In the genomic region with DNA sequence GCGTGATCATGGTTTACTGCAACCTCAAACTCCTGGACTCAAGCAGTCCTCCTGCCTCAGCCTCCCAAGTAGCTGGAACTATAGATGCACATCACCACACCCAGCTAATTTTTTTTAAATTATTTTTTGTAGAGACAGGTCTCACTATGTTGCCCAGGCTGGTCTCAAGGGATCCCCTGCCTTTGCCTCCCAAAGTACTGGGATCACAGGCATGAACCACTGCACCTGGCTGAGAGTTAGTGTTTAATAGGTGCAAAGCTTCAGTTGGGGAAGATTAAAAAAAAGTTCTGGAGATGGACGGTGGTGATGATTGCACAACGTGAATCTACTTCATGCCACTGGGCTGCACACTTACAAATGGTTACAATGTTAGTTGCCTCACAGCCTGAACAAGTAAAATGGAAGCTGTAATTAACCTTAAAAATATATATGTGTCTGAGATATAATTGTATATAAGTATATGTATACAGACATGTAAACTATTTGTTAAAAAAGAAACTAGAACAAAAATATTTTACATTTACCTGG, we compare ENCODE assay signal across 18 cellular contexts.
DNase-seq lines count a peak whose midpoint lies in the region; ATAC-seq and TF ChIP-seq lines count a peak whose summit lies in the region.
"Had no signal": no experiment of that assay in that cellular context is flagged by ENCODE, and none has a peak within 500 bp of the region (broad histone marks: within the 10 kb centered on the region; RNA-seq: fewer than 3 reads in every experiment).

No MANE protein-coding gene starts in this region.

- no peaks in the 10 kb centered on the region for H3K36me3 Mint-ChIP-seq in activated CD8-positive, alpha-beta T cell treated with anti-CD3 and anti-CD28 coated beads, Interleukin-2, amount 10 ng/mL, durations not matched to agents 7 days and 5 days (ENCODE audit: low read depth)
- H3K36me3 Mint-ChIP-seq in activated CD8-positive, alpha-beta T cell treated with anti-CD3 and anti-CD28 coated beads for 36 hours (ENCODE audit: low read depth) = no peaks in the 10 kb centered on the region
- H3K36me3 Mint-ChIP-seq: CD8-positive, alpha-beta memory T cell had no signal

- 49% methylated on average over 3 of the region's 3 CpGs for WGBS in esophagus muscularis mucosa

- intact Hi-C loops in activated CD8-positive, alpha-beta T cell treated with anti-CD3 and anti-CD28 coated beads for 36 hours (cut with micrococcal nuclease) = loop anchor here (5.0 kb wide), 1 partner anchor 36 kb away; no protein-coding TSS in a partner anchor
- intact Hi-C loops in esophagus muscularis mucosa (cut with DNase I) (loop anchor here (10.0 kb wide), 1 partner anchor 103 kb away; a partner anchor contains a TSS), uterus (cut with DNase I; ENCODE audit: low total_unique reads) (no loop called here)

- DNase-seq in activated CD8-positive, alpha-beta T cell treated with anti-CD3 and anti-CD28 coated beads, Interleukin-2, amount 10 ng/mL, durations not matched to agents 7 days and 5 days = peak; percentile 4
- DNase-seq in activated CD8-positive, alpha-beta T cell treated with anti-CD3 and anti-CD28 coated beads for 36 hours = no peak
- DNase-seq in MV-4-11 (lab: John Stamatoyannopoulos, UW) (peak; percentile 34), esophagus muscularis mucosa (ENCODE audit: extremely low spot score) (peak; percentile 29), uterus (no peak), ACHN (no peak)
- DNase-seq: 8988T, H7, HFFc6, NCI-H1048, NCI-H146, NCI-H2081 treated with DMSO at 0.1 percent for 48 hours, SJCRH30 had no signal

- H3K27me3 ChIP-seq in esophagus muscularis mucosa (no peaks in the 10 kb centered on the region), uterus (no peaks in the 10 kb centered on the region)
- H3K27me3 ChIP-seq: BLaER1 treated with 17β-estradiol and CSF1 and Interleukin-3, amounts not matched to agents 10 nM and 100 nM; SJCRH30 had no signal

- CTCF ChIA-PET in activated CD8-positive, alpha-beta T cell treated with anti-CD3 and anti-CD28 coated beads, Interleukin-2, amount 10 ng/mL, durations not matched to agents 7 days and 5 days (lab: Charles Lee) = no interaction called here
- CTCF ChIA-PET in activated CD8-positive, alpha-beta T cell treated with anti-CD3 and anti-CD28 coated beads for 36 hours (lab: Charles Lee) = no interaction called here

- no peak for TF ChIP-seq POLR2A in esophagus muscularis mucosa (IDR thresholded peaks at IDR 0.05; ENCODE audit: low read depth)
- TF ChIP-seq POLR2A in uterus (IDR thresholded peaks at IDR 0.05) = no peak

- peaks cover 19 to 34% (median 24%) of the 10 kb centered on the region in 4 donors for H3K4me1 ChIP-seq in esophagus muscularis mucosa
- H3K4me1 ChIP-seq in uterus = peaks cover 5 to 8% of the 10 kb centered on the region in 2 donors

- in situ Hi-C loops in ACHN (cut with HindIII; ENCODE audit: low pct_ligation_motif_present, low pct_unique_long_range_greater_than_20kb, low sequenced_read_pairs) = no loop called here

- H3K9me3 ChIP-seq in esophagus muscularis mucosa (no peaks in the 10 kb centered on the region), uterus (no peaks in the 10 kb centered on the region)
- H3K9me3 ChIP-seq: BLaER1 treated with 17β-estradiol and CSF1 and Interleukin-3, amounts not matched to agents 10 nM and 100 nM; SJCRH30 had no signal

- H3K27ac ChIP-seq in esophagus muscularis mucosa (replicated peaks in 1 of 4) (no peak overlapping the region), uterus (peak overlapping the region; percentile 49 to 57)
- H3K27ac ChIP-seq: BLaER1 treated with 17β-estradiol and CSF1 and Interleukin-3, amounts not matched to agents 10 nM and 100 nM; SJCRH30 had no signal

- POLR2A ChIA-PET in activated CD8-positive, alpha-beta T cell treated with anti-CD3 and anti-CD28 coated beads, Interleukin-2, amount 10 ng/mL, durations not matched to agents 7 days and 5 days (lab: Charles Lee) = no interaction called here
- POLR2A ChIA-PET in activated CD8-positive, alpha-beta T cell treated with anti-CD3 and anti-CD28 coated beads for 36 hours (lab: Charles Lee) = no interaction called here

- no peak for ATAC-seq in activated CD8-positive, alpha-beta T cell treated with anti-CD3 and anti-CD28 coated beads, Interleukin-2, amount 10 ng/mL, durations not matched to agents 7 days and 5 days
- ATAC-seq in activated CD8-positive, alpha-beta T cell treated with anti-CD3 and anti-CD28 coated beads for 36 hours = no peak
- ATAC-seq in HG02852 (IDR thresholded peaks at IDR 0.05; ENCODE audit: unreplicated experiment) (no peak), HG02981 (IDR thresholded peaks at IDR 0.05; ENCODE audit: unreplicated experiment) (no peak)
- ATAC-seq: Panc1 had no signal

- H3K4me3 Mint-ChIP-seq in activated CD8-positive, alpha-beta T cell treated with anti-CD3 and anti-CD28 coated beads, Interleukin-2, amount 10 ng/mL, durations not matched to agents 7 days and 5 days = no peak overlapping the region
- H3K4me3 Mint-ChIP-seq in activated CD8-positive, alpha-beta T cell treated with anti-CD3 and anti-CD28 coated beads for 36 hours = no peak overlapping the region

- H3K36me3 ChIP-seq in esophagus muscularis mucosa = no peaks in the 10 kb centered on the region
- H3K36me3 ChIP-seq in uterus = no peaks in the 10 kb centered on the region
- H3K36me3 ChIP-seq: BLaER1 treated with 17β-estradiol and CSF1 and Interleukin-3, amounts not matched to agents 10 nM and 100 nM; SJCRH30 had no signal

- no peak for TF ChIP-seq EP300 in esophagus muscularis mucosa (IDR thresholded peaks at IDR 0.05)

- no peaks in the 10 kb centered on the region for H3K27me3 Mint-ChIP-seq in activated CD8-positive, alpha-beta T cell treated with anti-CD3 and anti-CD28 coated beads, Interleukin-2, amount 10 ng/mL, durations not matched to agents 7 days and 5 days (ENCODE audit: low read depth)
- no peaks in the 10 kb centered on the region for H3K27me3 Mint-ChIP-seq in activated CD8-positive, alpha-beta T cell treated with anti-CD3 and anti-CD28 coated beads for 36 hours
- H3K27me3 Mint-ChIP-seq: CD8-positive, alpha-beta memory T cell had no signal

- no peak for TF ChIP-seq CTCF in activated CD8-positive, alpha-beta T cell treated with anti-CD3 and anti-CD28 coated beads for 36 hours (IDR thresholded peaks at IDR 0.05)
- TF ChIP-seq CTCF in esophagus muscularis mucosa (IDR thresholded peaks at IDR 0.05) (no peak), uterus (IDR thresholded peaks at IDR 0.05) (no peak)

- no peak overlapping the region for H3K27ac Mint-ChIP-seq in activated CD8-positive, alpha-beta T cell treated with anti-CD3 and anti-CD28 coated beads, Interleukin-2, amount 10 ng/mL, durations not matched to agents 7 days and 5 days
- H3K27ac Mint-ChIP-seq in activated CD8-positive, alpha-beta T cell treated with anti-CD3 and anti-CD28 coated beads for 36 hours = no peak overlapping the region

- no peaks in the 10 kb centered on the region for H3K9me3 Mint-ChIP-seq in activated CD8-positive, alpha-beta T cell treated with anti-CD3 and anti-CD28 coated beads, Interleukin-2, amount 10 ng/mL, durations not matched to agents 7 days and 5 days (ENCODE audit: insufficient read depth)
- H3K9me3 Mint-ChIP-seq in activated CD8-positive, alpha-beta T cell treated with anti-CD3 and anti-CD28 coated beads for 36 hours = no peaks in the 10 kb centered on the region
- H3K9me3 Mint-ChIP-seq: CD8-positive, alpha-beta memory T cell; HFFc6 had no signal

- H3K4me3 ChIP-seq in esophagus muscularis mucosa = no peak overlapping the region
- no peak overlapping the region for H3K4me3 ChIP-seq in uterus
- H3K4me3 ChIP-seq: BLaER1 treated with 17β-estradiol and CSF1 and Interleukin-3, amounts not matched to agents 10 nM and 100 nM; SJCRH30 had no signal

- H3K4me1 Mint-ChIP-seq in activated CD8-positive, alpha-beta T cell treated with anti-CD3 and anti-CD28 coated beads, Interleukin-2, amount 10 ng/mL, durations not matched to agents 7 days and 5 days (ENCODE audit: low read depth) = peaks cover 42% of the 10 kb centered on the region
- H3K4me1 Mint-ChIP-seq in activated CD8-positive, alpha-beta T cell treated with anti-CD3 and anti-CD28 coated beads for 36 hours (ENCODE audit: low read depth) = peaks cover 36% of the 10 kb centered on the region

Comparison
In these comparisons a context has a peak if more than half of its experiments do, and no peak if none do; other contexts are left out.
1. DNase-seq: peak in activated CD8-positive, alpha-beta T cell treated with anti-CD3 and anti-CD28 coated beads, Interleukin-2, amount 10 ng/mL, durations not matched to agents 7 days and 5 days (single experiment), MV-4-11 (single experiment) and esophagus muscularis mucosa (single experiment); none in activated CD8-positive, alpha-beta T cell treated with anti-CD3 and anti-CD28 coated beads for 36 hours (single experiment), uterus (0 of 2) and ACHN (single experiment).
2. H3K27ac ChIP-seq: peak in uterus (2 of 2); none in esophagus muscularis mucosa (0 of 4).